In the genomic region with DNA sequence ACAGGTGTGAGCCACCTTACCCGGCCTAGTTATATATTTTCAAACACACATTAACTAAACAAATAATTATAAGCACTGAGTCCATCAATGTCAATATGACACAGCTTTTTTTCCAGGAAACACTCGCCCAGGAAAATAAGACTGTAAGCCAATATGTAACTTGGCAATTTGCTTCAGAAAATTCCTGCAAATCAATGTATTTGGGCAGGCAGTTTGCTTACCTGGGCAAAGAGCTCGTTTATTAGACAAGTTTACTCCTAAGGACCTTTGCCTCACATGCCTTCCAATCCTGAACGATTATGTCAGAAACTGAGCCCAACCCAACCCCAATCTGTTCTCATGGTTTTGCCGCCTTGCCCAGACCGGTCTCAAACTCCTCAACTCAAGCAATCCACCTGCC, we compare ENCODE assay signal across 19 cellular contexts. TPM values are rescaled to one million over a fixed set of nuclear protein-coding genes. Genes with fewer than 3 reads are reported as not detected.
DNase-seq lines count a peak whose midpoint lies in the region; ATAC-seq, FAIRE-seq and TF ChIP-seq lines count a peak whose summit lies in the region.
"Had no signal": no experiment of that assay in that cellular context is flagged by ENCODE, and none has a peak within 500 bp of the region (broad histone marks: within the 10 kb centered on the region; RNA-seq: fewer than 3 reads in every experiment).

No MANE protein-coding gene starts in this region.

- H3K36me3 ChIP-seq in OCI-LY1 (ENCODE audit: insufficient read depth, low read length) (no peaks in the 10 kb centered on the region), body of pancreas (replicated peaks in 1 of 2; ENCODE audit: insufficient read depth in 1 of 2, low read depth in 2 of 2) (no peaks in the 10 kb centered on the region)
- H3K36me3 ChIP-seq: Peyer's patch had no signal

- H3K4me1 ChIP-seq in OCI-LY1 (ENCODE audit: insufficient read depth, low read length, severe bottlenecking) (peaks cover 72% of the 10 kb centered on the region), body of pancreas (no peaks in the 10 kb centered on the region)
- H3K4me1 ChIP-seq: Peyer's patch had no signal

- H3F3A ChIP-seq in OCI-LY1 (ENCODE audit: insufficient read depth, low read length): no peaks in the 10 kb centered on the region

- no peaks in the 10 kb centered on the region for H3K79me2 ChIP-seq in OCI-LY1 (ENCODE audit: insufficient read depth, low read length)

- DNase-seq in body of pancreas (no peak), memory B cell (ENCODE audit: low spot score in 2 of 2) (no peak), ecto neural progenitor cell (ENCODE audit: low spot score) (no peak), GM19239 (ENCODE audit: insufficient read length, low spot score) (no peak)
- no peak for DNase-seq in T-helper 2 cell treated with Interferon-gamma antibody and Interleukin-4, amounts not matched to agents 5 μg/mL and 100 μg/mL, for 36 hours (ENCODE audit: low spot score)
- DNase-seq: CD8-positive, alpha-beta memory T cell; GOT3; NCI-H1092; NCI-H2227 treated with DMSO at 0.1 percent for 48 hours; NCI-H526; NK-92 treated with Interleukin-12 subunit alpha and Interleukin-12 subunit beta, amount 100 ng/mL, for 24 hours; Right ventricle myocardium superior had no signal

- WGBS in body of pancreas, 2 donors: 33 to 37% methylated on average over 6 of the region's 6 CpGs

- TF ChIP-seq POLR2A in body of pancreas (IDR thresholded peaks at IDR 0.05): no peak

- FAIRE-seq in GM19239 (lab: Jason Lieb, UNC): no peak
- FAIRE-seq: K562 had no signal

- no peak overlapping the region for H3K4me3 Mint-ChIP-seq in memory B cell
- no peak overlapping the region for H3K4me3 Mint-ChIP-seq in T-helper 2 cell treated with Interferon-gamma antibody and Interleukin-4, amounts not matched to agents 5 μg/mL and 100 μg/mL, for 36 hours
- H3K4me3 Mint-ChIP-seq: CD8-positive, alpha-beta memory T cell had no signal

- H3K36me3 Mint-ChIP-seq in memory B cell: no peaks in the 10 kb centered on the region
- no peaks in the 10 kb centered on the region for H3K36me3 Mint-ChIP-seq in T-helper 2 cell treated with Interferon-gamma antibody and Interleukin-4, amounts not matched to agents 5 μg/mL and 100 μg/mL, for 36 hours (ENCODE audit: low read depth)
- H3K36me3 Mint-ChIP-seq: CD8-positive, alpha-beta memory T cell had no signal

- H3K27me3 Mint-ChIP-seq in memory B cell: no peaks in the 10 kb centered on the region
- H3K27me3 Mint-ChIP-seq in T-helper 2 cell treated with Interferon-gamma antibody and Interleukin-4, amounts not matched to agents 5 μg/mL and 100 μg/mL, for 36 hours (ENCODE audit: low read depth): no peaks in the 10 kb centered on the region
- H3K27me3 Mint-ChIP-seq: B cell had no signal

- ATAC-seq in body of pancreas (peak; percentile 68), memory B cell (ENCODE audit: low read depth) (no peak), HG03108 (IDR thresholded peaks at IDR 0.05; ENCODE audit: unreplicated experiment) (no peak)
- ATAC-seq: K562, SK-N-SH treated with all-trans-retinoic acid at 6 μM for 48 hours had no signal

- H3K4me2 ChIP-seq in OCI-LY1 (ENCODE audit: low read length): no peak overlapping the region

- H3K9me3 Mint-ChIP-seq in memory B cell: no peaks in the 10 kb centered on the region
- no peaks in the 10 kb centered on the region for H3K9me3 Mint-ChIP-seq in T-helper 2 cell treated with Interferon-gamma antibody and Interleukin-4, amounts not matched to agents 5 μg/mL and 100 μg/mL, for 36 hours
- H3K9me3 Mint-ChIP-seq: CD8-positive, alpha-beta memory T cell had no signal

- TF ChIP-seq CTCF in OCI-LY1 (IDR thresholded peaks at IDR 0.05; ENCODE audit: low read length): no peak
- no peak for TF ChIP-seq CTCF in body of pancreas (IDR thresholded peaks at IDR 0.05)

- H3K9me3 ChIP-seq in OCI-LY1 (ENCODE audit: low read length) (no peaks in the 10 kb centered on the region), body of pancreas (no peaks in the 10 kb centered on the region)
- H3K9me3 ChIP-seq: Peyer's patch had no signal

- no peaks in the 10 kb centered on the region for H4K20me1 ChIP-seq in OCI-LY1 (ENCODE audit: insufficient read depth, low read length)

- H3K27ac Mint-ChIP-seq in memory B cell: peak overlapping the region; percentile 64
- no peak overlapping the region for H3K27ac Mint-ChIP-seq in T-helper 2 cell treated with Interferon-gamma antibody and Interleukin-4, amounts not matched to agents 5 μg/mL and 100 μg/mL, for 36 hours

- no peaks in the 10 kb centered on the region for H3K9me2 ChIP-seq in OCI-LY1 (ENCODE audit: low read depth, low read length)

- H3K4me1 Mint-ChIP-seq in memory B cell: peaks cover 36% of the 10 kb centered on the region
- H3K4me1 Mint-ChIP-seq in T-helper 2 cell treated with Interferon-gamma antibody and Interleukin-4, amounts not matched to agents 5 μg/mL and 100 μg/mL, for 36 hours (ENCODE audit: low read depth): peaks cover 11% of the 10 kb centered on the region
- H3K4me1 Mint-ChIP-seq: CD8-positive, alpha-beta memory T cell had no signal

- no peak overlapping the region for H2AFZ ChIP-seq in OCI-LY1 (ENCODE audit: low read length)

- H3K27ac ChIP-seq in OCI-LY1 (ENCODE audit: low read depth, low read length, poor library complexity, severe bottlenecking) (peak overlapping the region; percentile 95), body of pancreas (no peak overlapping the region)
- H3K27ac ChIP-seq: HL-60 had no signal

- intact Hi-C loops in body of pancreas (cut with DNase I): no loop called here

- H3K9ac ChIP-seq in OCI-LY1 (ENCODE audit: low read length): no peak overlapping the region

- H3K27me3 ChIP-seq in OCI-LY1 (ENCODE audit: insufficient read depth, low read length): no peaks in the 10 kb centered on the region
- no peaks in the 10 kb centered on the region for H3K27me3 ChIP-seq in body of pancreas
- H3K27me3 ChIP-seq: Peyer's patch had no signal

- H3K4me3 ChIP-seq in OCI-LY1 (ENCODE audit: low read depth, low read length, poor library complexity, severe bottlenecking) (no peak overlapping the region), body of pancreas (no peak overlapping the region)
- H3K4me3 ChIP-seq: K562, Peyer's patch had no signal

RNA-seq across cellular contexts. Expression of a gene that starts 34.7 kb away (rescaled TPM):
- total RNA-seq in body of pancreas: 10 to 100 TPM; 40.5 to 42.5 TPM
